ENCODE assay signal across 8 cellular contexts in the genomic region with DNA sequence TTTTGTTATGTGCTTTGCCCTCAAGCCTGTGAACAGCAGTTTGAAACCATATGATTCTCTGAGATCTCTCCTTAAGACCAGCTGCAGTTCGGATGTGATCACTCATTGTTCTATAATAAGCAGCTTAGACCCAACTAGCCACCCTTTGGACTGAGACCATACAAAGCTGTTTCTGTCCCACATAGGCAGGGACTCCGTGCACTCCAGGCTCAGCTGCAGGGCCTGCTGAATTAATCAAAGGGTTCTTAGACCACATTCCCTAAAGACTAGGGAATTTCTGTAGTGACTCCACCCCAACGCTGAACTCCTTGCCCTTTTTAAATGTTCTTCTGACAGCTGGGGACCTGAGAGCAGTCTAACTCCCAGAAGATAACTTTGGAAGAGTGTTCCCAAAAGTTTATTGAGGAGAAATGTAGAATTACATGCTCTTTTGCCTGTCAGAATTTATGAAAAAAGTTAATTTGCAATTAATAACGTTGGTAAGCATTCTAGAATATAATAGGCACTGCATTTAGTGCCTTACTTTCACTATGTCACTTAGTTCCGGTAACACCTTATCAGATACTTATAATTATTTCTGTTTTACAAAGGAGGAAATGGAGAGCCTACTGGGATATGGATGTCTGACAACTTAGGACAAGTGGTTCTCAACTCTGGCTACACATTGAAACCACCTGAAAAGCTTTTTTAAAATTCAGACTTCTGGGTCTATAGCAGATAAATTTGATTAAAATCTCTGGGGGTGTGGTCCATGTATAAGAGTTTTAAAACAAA. TPM values are rescaled to one million over a fixed set of nuclear protein-coding genes. Genes with fewer than 3 reads are reported as not detected.
DNase-seq lines count a peak whose midpoint lies in the region; ATAC-seq and TF ChIP-seq lines count a peak whose summit lies in the region.

No MANE protein-coding gene starts in this region.

- H3K27ac ChIP-seq in ACC112 (ENCODE audit: low read depth, low read length): no peak overlapping the region
- H3K27ac ChIP-seq in gastroesophageal sphincter: peak overlapping the region; percentile 34 to 57 (median 42)

- peak overlapping the region; percentile 28 for H3K4me3 Mint-ChIP-seq in neural crest cell
- H3K4me3 Mint-ChIP-seq in activated naive CD8-positive, alpha-beta T cell treated with anti-CD3 and anti-CD28 coated beads, Interleukin-2, amount 50 U/mL, for 24 hours: no peak overlapping the region

- H3K27me3 Mint-ChIP-seq in neural crest cell (ENCODE audit: low read depth): no peaks in the 10 kb centered on the region
- H3K27me3 Mint-ChIP-seq in activated naive CD8-positive, alpha-beta T cell treated with anti-CD3 and anti-CD28 coated beads, Interleukin-2, amount 50 U/mL, for 24 hours: no peaks in the 10 kb centered on the region

- no peak for TF ChIP-seq EP300 in gastroesophageal sphincter (IDR thresholded peaks at IDR 0.05)

- H3K36me3 ChIP-seq in ACC112 (ENCODE audit: insufficient read depth, low read length) (no peaks in the 10 kb centered on the region), gastroesophageal sphincter (no peaks in the 10 kb centered on the region)

- no peak for TF ChIP-seq POLR2A in gastroesophageal sphincter (IDR thresholded peaks at IDR 0.05)

- peaks cover 4% of the 10 kb centered on the region for H3K36me3 Mint-ChIP-seq in neural crest cell (ENCODE audit: low read depth)
- H3K36me3 Mint-ChIP-seq in activated naive CD8-positive, alpha-beta T cell treated with anti-CD3 and anti-CD28 coated beads, Interleukin-2, amount 50 U/mL, for 24 hours (ENCODE audit: low read depth): no peaks in the 10 kb centered on the region

- H3K4me3 ChIP-seq in ACC112 (ENCODE audit: low read depth, low read length): peak overlapping the region; percentile 15; the same call in 1 of the 2 replicates
- no peak overlapping the region for H3K4me3 ChIP-seq in gastroesophageal sphincter

- no peaks in the 10 kb centered on the region for H3K9me3 Mint-ChIP-seq in neural crest cell
- H3K9me3 Mint-ChIP-seq in activated naive CD8-positive, alpha-beta T cell treated with anti-CD3 and anti-CD28 coated beads, Interleukin-2, amount 50 U/mL, for 24 hours: no peaks in the 10 kb centered on the region

- peak; percentile 34 for ATAC-seq in gastroesophageal sphincter
- no peak for ATAC-seq in activated naive CD8-positive, alpha-beta T cell treated with anti-CD3 and anti-CD28 coated beads, Interleukin-2, amount 50 U/mL, for 24 hours

- no peaks in the 10 kb centered on the region for H3K79me2 ChIP-seq in ACC112 (ENCODE audit: control insufficient read depth, insufficient read depth, low read length, unreplicated experiment)

- H3K9me3 ChIP-seq in gastroesophageal sphincter: no peaks in the 10 kb centered on the region

- no peaks in the 10 kb centered on the region for H3K27me3 ChIP-seq in ACC112 (ENCODE audit: insufficient read depth, low read length)
- no peaks in the 10 kb centered on the region for H3K27me3 ChIP-seq in gastroesophageal sphincter

- DNase-seq in OCI-M1 (lab: John Stamatoyannopoulos, UW): peak; percentile 15
- peak; percentile 18 for DNase-seq in neural crest cell (ENCODE audit: low read depth, low spot score)
- DNase-seq in NCI-H2081 (lab: John Stamatoyannopoulos, UW): no peak
- no peak for DNase-seq in activated naive CD8-positive, alpha-beta T cell treated with anti-CD3 and anti-CD28 coated beads, Interleukin-2, amount 50 U/mL, for 24 hours
- DNase-seq in RPMI8226: no peak
- DNase-seq in SW480 (ENCODE audit: low spot score): no peak

- H3K4me1 Mint-ChIP-seq in neural crest cell: peaks cover 48% of the 10 kb centered on the region
- H3K4me1 Mint-ChIP-seq in activated naive CD8-positive, alpha-beta T cell treated with anti-CD3 and anti-CD28 coated beads, Interleukin-2, amount 50 U/mL, for 24 hours: no peaks in the 10 kb centered on the region

- TF ChIP-seq CTCF in gastroesophageal sphincter (IDR thresholded peaks at IDR 0.05) (no peak), neural crest cell (conservative IDR thresholded peaks at IDR 0.05) (no peak)

- WGBS in gastroesophageal sphincter (ENCODE audit: low coverage in 1 of 2), 2 donors: 38 to 48% methylated on average over 3 to 5 of the region's 5 CpGs

- peaks cover 8% of the 10 kb centered on the region for H3K4me1 ChIP-seq in ACC112 (ENCODE audit: control insufficient read depth, insufficient read depth, low read length, unreplicated experiment)
- H3K4me1 ChIP-seq in gastroesophageal sphincter: peaks cover 5 to 43% (median 16%) of the 10 kb centered on the region in 3 donors

- H2AFZ ChIP-seq in ACC112 (ENCODE audit: low read length, unreplicated experiment): peak overlapping the region; percentile 51

- peak overlapping the region; percentile 63 for H3K27ac Mint-ChIP-seq in neural crest cell (ENCODE audit: unreplicated experiment)
- H3K27ac Mint-ChIP-seq in activated naive CD8-positive, alpha-beta T cell treated with anti-CD3 and anti-CD28 coated beads, Interleukin-2, amount 50 U/mL, for 24 hours: no peak overlapping the region

RNA-seq across cellular contexts. Expression of a gene that starts 42.3 kb away (rescaled TPM):
- total RNA-seq in gastroesophageal sphincter (10 to 100 TPM; 43.3 to 64.8 (median 50.3) TPM), neural crest cell (39.1 and 43.8 TPM in 2 replicates)

Comparison
In these comparisons a context has a peak if more than half of its experiments do, and no peak if none do; other contexts are left out.
1. DNase-seq: peak in OCI-M1 (single experiment) and neural crest cell (single experiment); none in NCI-H2081 (0 of 2), activated naive CD8-positive, alpha-beta T cell treated with anti-CD3 and anti-CD28 coated beads, Interleukin-2, amount 50 U/mL, for 24 hours (single experiment), RPMI8226 (single experiment) and SW480 (single experiment).